Comparison of ENCODE assay signal across 1 cellular context in the genomic region with DNA sequence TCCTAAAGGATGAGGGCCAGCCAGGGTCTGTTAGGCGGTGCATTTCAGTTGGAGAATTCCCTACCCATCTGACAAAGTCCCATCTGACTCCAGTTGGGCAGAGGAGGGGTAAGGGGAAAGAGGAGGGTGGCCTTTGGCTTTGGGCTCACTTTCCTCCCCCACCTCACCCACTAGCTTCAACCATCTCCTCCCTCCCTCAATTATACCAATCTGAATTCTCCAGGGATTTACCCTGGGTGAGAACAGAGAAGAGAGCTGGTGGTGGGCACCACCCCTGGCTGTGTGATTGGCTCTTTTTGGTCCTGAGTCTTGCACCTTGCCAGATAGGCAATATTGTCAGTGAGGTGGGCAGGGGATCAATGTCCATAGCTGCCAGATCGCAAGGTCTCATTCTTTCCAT.
TF ChIP-seq lines count a peak whose summit lies in the region.

No MANE protein-coding gene starts in this region.

TF ChIP-seq in SK-N-SH treated with all-trans-retinoic acid at 6 μM for 48 hours, 23 proteins besides CTCF, POLR2A, EP300 and RAD21 (continued from another document):
- TF ChIP-seq, protein P1, sequence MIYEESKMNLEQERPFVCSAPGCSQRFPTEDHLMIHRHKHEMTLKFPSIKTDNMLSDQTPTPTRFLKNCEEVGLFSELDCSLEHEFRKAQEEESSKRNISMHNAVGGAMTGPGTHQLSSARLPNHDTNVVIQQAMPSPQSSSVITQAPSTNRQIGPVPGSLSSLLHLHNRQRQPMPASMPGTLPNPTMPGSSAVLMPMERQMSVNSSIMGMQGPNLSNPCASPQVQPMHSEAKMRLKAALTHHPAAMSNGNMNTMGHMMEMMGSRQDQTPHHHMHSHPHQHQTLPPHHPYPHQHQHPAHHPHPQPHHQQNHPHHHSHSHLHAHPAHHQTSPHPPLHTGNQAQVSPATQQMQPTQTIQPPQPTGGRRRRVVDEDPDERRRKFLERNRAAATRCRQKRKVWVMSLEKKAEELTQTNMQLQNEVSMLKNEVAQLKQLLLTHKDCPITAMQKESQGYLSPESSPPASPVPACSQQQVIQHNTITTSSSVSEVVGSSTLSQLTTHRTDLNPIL (CRISPR knock-in tag; IDR thresholded peaks at IDR 0.05; ENCODE audit: low read depth): no peak
- TF ChIP-seq TOX (CRISPR knock-in tag; IDR thresholded peaks at IDR 0.05; ENCODE audit: borderline replicate concordance) (no peak), ISL1 (CRISPR knock-in tag; IDR thresholded peaks at IDR 0.05) (no peak), OSR1 (CRISPR knock-in tag; IDR thresholded peaks at IDR 0.05) (no peak), ARNTL (CRISPR knock-in tag; IDR thresholded peaks at IDR 0.05; ENCODE audit: borderline replicate concordance, low read depth) (no peak)
